ENCODE assay signal across 8 cellular contexts in genomic region chr10:72272689-72273409, GRCh38. TPM values are rescaled to one million over a fixed set of nuclear protein-coding genes. Genes with fewer than 3 reads are reported as not detected.
DNase-seq lines count a peak whose midpoint lies in the region; ATAC-seq and TF ChIP-seq lines count a peak whose summit lies in the region.

No MANE protein-coding gene starts in this region.

- H3K27ac ChIP-seq in OCI-LY3 (ENCODE audit: low read length) (peak overlapping the region; percentile 57), angular gyrus (ENCODE audit: low read depth, low read length) (peak overlapping the region; percentile 100), heart right ventricle (peak overlapping the region; percentile 93 to 100 (median 98)), osteoblast (ENCODE audit: low read depth, low read length) (peak overlapping the region; percentile 86)

- H3K4me1 ChIP-seq in OCI-LY3 (ENCODE audit: low read length) (peaks cover 25% of the 10 kb centered on the region), heart right ventricle (peaks cover 0 to 52% (median 45%) of the 10 kb centered on the region in 9 donors), osteoblast (ENCODE audit: insufficient read depth, low read length) (peaks cover 38% of the 10 kb centered on the region)

- peaks cover 2 to 13% (median 13%) of the 10 kb centered on the region in 3 donors for H3K27me3 Mint-ChIP-seq in CD14-positive monocyte (ENCODE audit: low read depth in 3 of 3)

- DNase-seq in CD14-positive monocyte (ENCODE audit: low spot score) (peak; percentile 76), HT-29 (ENCODE audit: low spot score) (peak; percentile 88), heart right ventricle (peak; percentile 89 to 91), osteoblast (ENCODE audit: insufficient read length, low spot score, missing footprints) (peak; percentile 95)

- H2AFZ ChIP-seq in OCI-LY3 (ENCODE audit: low read depth, low read length), result peak overlapping the region; percentile 68; the same call in 1 of the 2 replicates
- peak overlapping the region; percentile 89 for H2AFZ ChIP-seq in osteoblast (ENCODE audit: low read length)

- peak overlapping the region; percentile 98 for H3K4me3 Mint-ChIP-seq in CD14-positive monocyte

- H3K4me2 ChIP-seq in OCI-LY3 (ENCODE audit: low read length) (peak overlapping the region; percentile 99), osteoblast (ENCODE audit: insufficient read depth, low read length) (peak overlapping the region; percentile 95)

- intact Hi-C loops in CD14-positive monocyte (cut with micrococcal nuclease), result loop anchor here (2.0 to 5.0 kb wide), 4 partner anchors 16 to 59 kb away; partner anchors contain the start of genes ANAPC16 (in 1 of the 2) and ASCC1 (in 1 of the 2)
- intact Hi-C loops in heart right ventricle (cut with DNase I), result loop anchor here in 7 of 10 donors (1.0 to 5.0 kb wide), 12 partner anchors 13 to 64 kb away; partner anchors contain the start of genes ANAPC16 (in 4 of the 7) and ASCC1 (in 4 of the 7)

- H3K9ac ChIP-seq in OCI-LY3 (ENCODE audit: low read length), result peak overlapping the region; percentile 74

- H3K27me3 ChIP-seq in OCI-LY3 (ENCODE audit: low read depth, low read length) (peaks cover 7% of the 10 kb centered on the region; the same call in 1 of the 2 replicates), heart right ventricle (no peaks in the 10 kb centered on the region), osteoblast (ENCODE audit: insufficient read depth, low read length) (no peaks in the 10 kb centered on the region)

- no peaks in the 10 kb centered on the region for H3K9me3 ChIP-seq in OCI-LY3 (ENCODE audit: insufficient read depth, low read length)
- no peaks in the 10 kb centered on the region for H3K9me3 ChIP-seq in heart right ventricle
- H3K9me3 ChIP-seq in osteoblast (ENCODE audit: low read depth, low read length), result no peaks in the 10 kb centered on the region

- H3K36me3 ChIP-seq in OCI-LY3 (replicated peaks; ENCODE audit: low read depth, low read length) (peaks cover 27% of the 10 kb centered on the region), heart right ventricle (peaks cover 0 to 24% (median 11%) of the 10 kb centered on the region in 9 donors), osteoblast (ENCODE audit: insufficient read depth, low read length) (peaks cover 8% of the 10 kb centered on the region)

- H3K36me3 Mint-ChIP-seq in CD14-positive monocyte, result peaks cover 13 to 23% of the 10 kb centered on the region in 2 donors

- peaks cover 0 to 2% (median 0%) of the 10 kb centered on the region in 7 donors for H3K9me3 Mint-ChIP-seq in CD14-positive monocyte

- H4K20me1 ChIP-seq in OCI-LY3 (ENCODE audit: insufficient read depth, low read length), result peaks cover 18% of the 10 kb centered on the region
- peaks cover 17% of the 10 kb centered on the region for H4K20me1 ChIP-seq in osteoblast (ENCODE audit: insufficient read depth, low read length)

- H3K4me3 ChIP-seq in OCI-LY3 (ENCODE audit: low read length), result peak overlapping the region; percentile 82
- H3K4me3 ChIP-seq in heart right ventricle, result peak overlapping the region; percentile 55 to 96 (median 78)
- H3K4me3 ChIP-seq in osteoblast (ENCODE audit: insufficient read depth, low read length), result peak overlapping the region; percentile 92

- WGBS in heart right ventricle, 2 donors, result 1 to 4% methylated on average over 28 of the region's 28 CpGs

- H3K79me2 ChIP-seq in OCI-LY3 (ENCODE audit: low read length) (peaks cover 17% of the 10 kb centered on the region), osteoblast (ENCODE audit: insufficient read depth, low read length) (peaks cover 22% of the 10 kb centered on the region)

- TF ChIP-seq CTCF in CD14-positive monocyte (IDR thresholded peaks at IDR 0.05) (no peak), OCI-LY3 (IDR thresholded peaks at IDR 0.05; ENCODE audit: low read depth, low read length) (no peak), heart right ventricle (IDR thresholded peaks at IDR 0.05) (no peak), osteoblast (IDR thresholded peaks at IDR 0.05; ENCODE audit: extremely low read depth, low read depth, low read length) (no peak)

- ATAC-seq in GM18517 (IDR thresholded peaks at IDR 0.05; ENCODE audit: unreplicated experiment) (peak; percentile 26), heart right ventricle (peak; percentile 71 to 83 (median 79)), HG03442 (IDR thresholded peaks at IDR 0.05; ENCODE audit: unreplicated experiment) (no peak)

- H3K4me1 Mint-ChIP-seq in CD14-positive monocyte, result peaks cover 29% of the 10 kb centered on the region

- peak overlapping the region in 5 of 7 donors; percentile 88 to 95 (median 95) for H3K27ac Mint-ChIP-seq in CD14-positive monocyte

RNA-seq across cellular contexts. Expression of gene DDIT4, which starts 0.9 kb away (rescaled TPM):
- polyA plus RNA-seq in CD14-positive monocyte (10 to 100 TPM; 26.1 to 45.8 TPM), heart right ventricle (100 to 1,000 TPM in 1 of 2 donors, 10 to 100 TPM in 1; 64.7 to 135 TPM)
- 88.4 and 107 TPM in 2 replicates for total RNA-seq in HT-29 (2014; rRNA removed; shearing (Covaris generic))
- total RNA-seq in heart right ventricle (100 to 1,000 TPM in 1 of 10 donors, 10 to 100 TPM in 9; 13.6 to 102 (median 30.2) TPM), osteoblast (366 and 522 TPM in 2 replicates)

RNA-seq across cellular contexts. Expression of gene ASCC1, which starts 56.8 kb away (rescaled TPM):
- polyA plus RNA-seq in CD14-positive monocyte, result 10 to 100 TPM; 17.9 to 20.9 TPM
- 12.1 and 12.2 TPM in 2 replicates for total RNA-seq in HT-29 (2014; rRNA removed; shearing (Covaris generic))
- total RNA-seq in heart right ventricle, result 10 to 100 TPM; 25.2 to 40.5 (median 33.0) TPM
- polyA plus RNA-seq in heart right ventricle, result 10 to 100 TPM in 1 of 2 donors, 1 to 10 TPM in 1; 8.4 to 35.8 TPM
- 40.2 and 50.1 TPM in 2 replicates for total RNA-seq in osteoblast

RNA-seq across cellular contexts. Expression of gene ANAPC16, which starts 57.0 kb away (rescaled TPM):
- polyA plus RNA-seq in CD14-positive monocyte (100 to 1,000 TPM; 148 to 167 TPM), heart right ventricle (100 to 1,000 TPM; 129 to 149 TPM)
- total RNA-seq in HT-29 (2014; rRNA removed; shearing (Covaris generic)), result 38.9 and 45.8 TPM in 2 replicates
- total RNA-seq in heart right ventricle (100 to 1,000 TPM; 181 to 246 (median 221) TPM), osteoblast (50.7 and 58.0 TPM in 2 replicates)
